ENCODE assay signal across 26 cellular contexts in genomic region chr12:96186902-96187301, GRCh38. TPM values are rescaled to one million over a fixed set of nuclear protein-coding genes. Genes with fewer than 3 reads are reported as not detected.
DNase-seq lines count a peak whose midpoint lies in the region; ATAC-seq and TF ChIP-seq lines count a peak whose summit lies in the region.
"Had no signal": no experiment of that assay in that cellular context is flagged by ENCODE, and none has a peak within 500 bp of the region (broad histone marks: within the 10 kb centered on the region; RNA-seq: fewer than 3 reads in every experiment).

No MANE protein-coding gene starts in this region.

- 0 out of 22 replicates have a peak overlapping the region, but pooled peaks of 2 of the 11 experiments have one; percentile 9 to 15 for H3K9ac ChIP-seq in BLaER1 treated with 17β-estradiol and CSF1 and Interleukin-3, amounts not matched to agents 10 nM and 100 nM
- peak overlapping the region; percentile 49 for H3K9ac ChIP-seq in Loucy (ENCODE audit: low read depth, low read length, poor library complexity, severe bottlenecking)
- H3K9ac ChIP-seq: KMS-11 had no signal

- H3K4me2 ChIP-seq in BLaER1 treated with 17β-estradiol and CSF1 and Interleukin-3, amounts not matched to agents 10 nM and 100 nM: peak overlapping the region; percentile 24 to 82 (median 71); a peak in 21 of 22 replicates
- H3K4me2 ChIP-seq in Loucy (ENCODE audit: low read depth, low read length, poor library complexity, severe bottlenecking): peak overlapping the region; percentile 60
- H3K4me2 ChIP-seq: KMS-11 had no signal

- H3K9me3 Mint-ChIP-seq in activated T-cell treated with anti-CD3 and anti-CD28 coated beads, Interleukin-2, amount 50 U/mL, for 4 hours: no peaks in the 10 kb centered on the region

- no peaks in the 10 kb centered on the region for H3K36me3 Mint-ChIP-seq in activated T-cell treated with anti-CD3 and anti-CD28 coated beads, Interleukin-2, amount 50 U/mL, for 4 hours (ENCODE audit: insufficient read depth)
- H3K36me3 Mint-ChIP-seq: naive thymus-derived CD8-positive, alpha-beta T cell had no signal

- peak; percentile 22 to 44 for ATAC-seq in activated T-cell treated with anti-CD3 and anti-CD28 coated beads, Interleukin-2, amount 50 U/mL, for 4 hours
- ATAC-seq in GM18505 (IDR thresholded peaks at IDR 0.05; ENCODE audit: unreplicated experiment): no peak
- ATAC-seq in activated CD4-positive, CD25-positive, alpha-beta regulatory T cell treated with anti-CD3 and anti-CD28 coated beads, Interleukin-2, amount 50 U/mL, for 24 hours: no peak
- ATAC-seq: lower lobe of right lung, PC-3, upper lobe of right lung had no signal

- peaks cover 22 to 77% (median 61%) of the 10 kb centered on the region in 10 experiments for H3K4me1 ChIP-seq in BLaER1 treated with 17β-estradiol and CSF1 and Interleukin-3, amounts not matched to agents 10 nM and 100 nM
- H3K4me1 ChIP-seq in Loucy (ENCODE audit: insufficient read depth, low read length, poor library complexity, severe bottlenecking): peaks cover 50% of the 10 kb centered on the region
- H3K4me1 ChIP-seq: lower lobe of right lung, suprapubic skin, upper lobe of right lung had no signal

- no peaks in the 10 kb centered on the region; the same call in 1 of the 2 replicates for H3F3A ChIP-seq in Loucy (ENCODE audit: low read depth)

- H3K27me3 ChIP-seq in BLaER1 treated with 17β-estradiol and CSF1 and Interleukin-3, amounts not matched to agents 10 nM and 100 nM: no peaks in the 10 kb centered on the region
- no peaks in the 10 kb centered on the region for H3K27me3 ChIP-seq in Loucy (ENCODE audit: insufficient read depth, low read length, poor library complexity, severe bottlenecking)
- H3K27me3 ChIP-seq: suprapubic skin, upper lobe of right lung had no signal

- TF ChIP-seq CTCF in Loucy (conservative IDR thresholded peaks at IDR 0.05; ENCODE audit: low read length) (no peak), coronary artery (IDR thresholded peaks at IDR 0.05) (no peak)

- no peak overlapping the region for H3K4me3 Mint-ChIP-seq in activated T-cell treated with anti-CD3 and anti-CD28 coated beads, Interleukin-2, amount 50 U/mL, for 4 hours

- H3K9me2 ChIP-seq in Loucy (replicated peaks; ENCODE audit: low read depth, low read length): no peaks in the 10 kb centered on the region

- H3K79me2 ChIP-seq in Loucy (ENCODE audit: insufficient read depth, low read length): no peaks in the 10 kb centered on the region

- peak overlapping the region; percentile 14; the same call in 1 of the 2 replicates for H2AFZ ChIP-seq in Loucy (ENCODE audit: low read length)

- no peak for DNase-seq in activated T-cell treated with anti-CD3 and anti-CD28 coated beads, Interleukin-2, amount 50 U/mL, for 4 hours
- no peak for DNase-seq in activated T-cell treated with anti-CD3 and anti-CD28 coated beads, Interleukin-2, amount 50 U/mL, for 1 hour
- DNase-seq in coronary artery (ENCODE audit: low spot score) (peak; percentile 5), cerebellar nuclear complex (lab: John Stamatoyannopoulos, UW) (no peak)
- DNase-seq: activated CD4-positive, alpha-beta T cell treated with anti-CD3 and anti-CD28 coated beads, Interleukin-2, amount 50 U/mL, for 1 hour; activated CD8-positive, alpha-beta memory T cell treated with anti-CD3 and anti-CD28 coated beads, Interleukin-2, amount 50 U/mL, for 4 hours; activated gamma-delta T cell; aorta; hippocampal formation; lower lobe of right lung; naive thymus-derived CD8-positive, alpha-beta T cell; NCI-H1417; NCI-H2029; NCI-H524 treated with DMSO at 0.1 percent for 48 hours; PC-3; stimulated activated CD4-positive, alpha-beta T cell treated with anti-CD3 and anti-CD28 coated beads, Interleukin-4, amount 100 ng/mL, for 24 hours; T1000; upper lobe of right lung; WERI-Rb-1 had no signal

- H3K27me3 Mint-ChIP-seq in activated T-cell treated with anti-CD3 and anti-CD28 coated beads, Interleukin-2, amount 50 U/mL, for 4 hours (ENCODE audit: low read depth): no peaks in the 10 kb centered on the region
- H3K27me3 Mint-ChIP-seq: naive thymus-derived CD8-positive, alpha-beta T cell had no signal

- no peaks in the 10 kb centered on the region for H3K36me3 ChIP-seq in BLaER1 treated with 17β-estradiol and CSF1 and Interleukin-3, amounts not matched to agents 10 nM and 100 nM
- no peaks in the 10 kb centered on the region for H3K36me3 ChIP-seq in Loucy (ENCODE audit: insufficient read depth, low read length)
- H3K36me3 ChIP-seq: lower lobe of right lung, suprapubic skin, upper lobe of right lung, WERI-Rb-1 had no signal

- H3K4me1 Mint-ChIP-seq in activated T-cell treated with anti-CD3 and anti-CD28 coated beads, Interleukin-2, amount 50 U/mL, for 4 hours (ENCODE audit: low read depth): peaks cover 28% of the 10 kb centered on the region

- no peak for TF ChIP-seq POLR2A in GM18505 (IDR thresholded peaks at IDR 0.05; ENCODE audit: borderline replicate concordance, extremely low read depth, insufficient read depth, insufficient read length)

- H3K9me3 ChIP-seq in BLaER1 treated with 17β-estradiol and CSF1 and Interleukin-3, amounts not matched to agents 10 nM and 100 nM (replicated peaks in 1 of 11): peaks cover 14 to 38% (median 22%) of the 10 kb centered on the region in 11 experiments
- no peaks in the 10 kb centered on the region for H3K9me3 ChIP-seq in Loucy (ENCODE audit: insufficient read depth, low read depth, low read length)
- H3K9me3 ChIP-seq: lower lobe of right lung, suprapubic skin, upper lobe of right lung had no signal

- H4K20me1 ChIP-seq in BLaER1 treated with 17β-estradiol and CSF1 and Interleukin-3, amounts not matched to agents 10 nM and 100 nM: no peaks in the 10 kb centered on the region
- no peaks in the 10 kb centered on the region for H4K20me1 ChIP-seq in Loucy (ENCODE audit: insufficient read depth, low read length, poor library complexity, severe bottlenecking)

- peak overlapping the region in 6 of 11 experiments; percentile 7 to 48 (median 32); a peak in 10 of 22 replicates for H3K27ac ChIP-seq in BLaER1 treated with 17β-estradiol and CSF1 and Interleukin-3, amounts not matched to agents 10 nM and 100 nM
- H3K27ac ChIP-seq in coronary artery: no peak overlapping the region
- H3K27ac ChIP-seq: epithelial cell of prostate, KMS-11, suprapubic skin, upper lobe of right lung, WERI-Rb-1 had no signal

- 0 out of 20 replicates have a peak overlapping the region, but pooled peaks of 1 of the 10 experiments have one; percentile 30 for H3K4me3 ChIP-seq in BLaER1 treated with 17β-estradiol and CSF1 and Interleukin-3, amounts not matched to agents 10 nM and 100 nM
- H3K4me3 ChIP-seq in Loucy (ENCODE audit: low read length, poor library complexity, severe bottlenecking) (peak overlapping the region; percentile 54), coronary artery (no peak overlapping the region)
- H3K4me3 ChIP-seq: lower lobe of right lung, suprapubic skin, upper lobe of right lung had no signal

RNA-seq across cellular contexts. Expression of gene ELK3, which starts 7.3 kb away (rescaled TPM):
- total RNA-seq in activated T-cell treated with anti-CD3 and anti-CD28 coated beads, Interleukin-2, amount 50 U/mL, for 4 hours: 10 to 100 TPM; 33.8 to 43.1 (median 33.9) TPM

Comparison
In these comparisons a context has a peak if more than half of its experiments do, and no peak if none do; other contexts are left out.
1. ATAC-seq: peak in activated T-cell treated with anti-CD3 and anti-CD28 coated beads, Interleukin-2, amount 50 U/mL, for 4 hours (2 of 2); none in GM18505 (single experiment) and activated CD4-positive, CD25-positive, alpha-beta regulatory T cell treated with anti-CD3 and anti-CD28 coated beads, Interleukin-2, amount 50 U/mL, for 24 hours (0 of 2).
2. H3K27ac ChIP-seq: peak in BLaER1 treated with 17β-estradiol and CSF1 and Interleukin-3, amounts not matched to agents 10 nM and 100 nM (6 of 11); none in coronary artery (0 of 2).